Comparison of ENCODE assay signal across 1 cellular context in genomic region chr10:5477948-5478693, GRCh38.
TF ChIP-seq lines count a peak whose summit lies in the region.

No MANE protein-coding gene starts in this region.

TF ChIP-seq in HEK293T, 16 proteins besides CTCF, POLR2A, EP300 and RAD21 (continued from another document):
- TF ChIP-seq SP1 (IDR thresholded peaks at IDR 0.05) (no peak), ARNT (IDR thresholded peaks at IDR 0.05) (no peak)
